In genomic region chr16:69328854-69329316, GRCh38 we compare ENCODE assay signal across 8 cellular contexts. TPM values are rescaled to one million over a fixed set of nuclear protein-coding genes. Genes with fewer than 3 reads are reported as not detected.
A peak's percentile ranks its signal among the peaks of the same experiment; 100 is the strongest.
DNase-seq lines count a peak whose midpoint lies in the region; ATAC-seq and TF ChIP-seq lines count a peak whose summit lies in the region.

No MANE protein-coding gene starts in this region.

- ATAC-seq in GM21390 (IDR thresholded peaks at IDR 0.05; ENCODE audit: unreplicated experiment) = no peak

- TF ChIP-seq CTCF in choroid plexus epithelial cell (conservative IDR thresholded peaks at IDR 0.05; ENCODE audit: low read depth, low read length) = no peak
- no peak for TF ChIP-seq CTCF in osteoblast (IDR thresholded peaks at IDR 0.05; ENCODE audit: extremely low read depth, low read depth, low read length)

- no peaks in the 10 kb centered on the region for H3K27me3 ChIP-seq in NT2/D1 (ENCODE audit: insufficient read depth, insufficient read length)
- no peaks in the 10 kb centered on the region for H3K27me3 ChIP-seq in osteoblast (ENCODE audit: insufficient read depth, low read length)

- H3K27ac ChIP-seq in osteoblast (ENCODE audit: low read depth, low read length) = peak overlapping the region; percentile 23

- peaks cover 70% of the 10 kb centered on the region for H3K79me2 ChIP-seq in osteoblast (ENCODE audit: insufficient read depth, low read length)

- H3K4me1 ChIP-seq in NT2/D1 (ENCODE audit: insufficient read depth, insufficient read length) = peaks cover 6% of the 10 kb centered on the region
- peaks cover 30% of the 10 kb centered on the region for H3K4me1 ChIP-seq in osteoblast (ENCODE audit: insufficient read depth, low read length)

- H3K36me3 ChIP-seq in NT2/D1 (ENCODE audit: insufficient read depth, insufficient read length, low read length) (peaks cover 75% of the 10 kb centered on the region), osteoblast (ENCODE audit: insufficient read depth, low read length) (peaks cover 62% of the 10 kb centered on the region)

- no peaks in the 10 kb centered on the region for H3K9me3 ChIP-seq in NT2/D1 (ENCODE audit: insufficient read depth, low read length)
- no peaks in the 10 kb centered on the region for H3K9me3 ChIP-seq in osteoblast (ENCODE audit: low read depth, low read length)

- H4K20me1 ChIP-seq in osteoblast (ENCODE audit: insufficient read depth, low read length) = peaks cover 28% of the 10 kb centered on the region

- H3K9ac ChIP-seq in NT2/D1 (ENCODE audit: insufficient read length, low read depth) = peak overlapping the region; percentile 93

- H3K4me3 ChIP-seq in NT2/D1 (ENCODE audit: insufficient read length, low read depth) (peak overlapping the region; percentile 87), choroid plexus epithelial cell (ENCODE audit: low read depth, low read length) (peak overlapping the region; percentile 80), osteoblast (ENCODE audit: insufficient read depth, low read length) (peak overlapping the region; percentile 84)

- peak overlapping the region; percentile 87 for H3K4me2 ChIP-seq in osteoblast (ENCODE audit: insufficient read depth, low read length)

- H2AFZ ChIP-seq in osteoblast (ENCODE audit: low read length) = no peak overlapping the region

- DNase-seq in Daoy (ENCODE audit: low read depth) = peak; percentile 54
- DNase-seq in NT2/D1 (ENCODE audit: low read depth, low spot score) = no peak
- DNase-seq in choroid plexus epithelial cell (ENCODE audit: low read depth) = peak; percentile 73
- DNase-seq in osteoblast (ENCODE audit: insufficient read length, low spot score, missing footprints) = peak; percentile 81
- no peak for DNase-seq in CD1c-positive myeloid dendritic cell (ENCODE audit: extremely low spot score)
- DNase-seq in NCI-H1092 (lab: John Stamatoyannopoulos, UW) = no peak
- no peak for DNase-seq in SHP77 treated with DMSO at 0.1 percent for 48 hours (lab: John Stamatoyannopoulos, UW)

RNA-seq across cellular contexts. Expression of gene PDF, which starts 1.5 kb away (rescaled TPM):
- 32.1 and 60.8 TPM in 2 replicates for total RNA-seq in Daoy (2014; rRNA removed; shearing (Covaris generic))
- 11.2 and 13.0 TPM in 2 replicates for total RNA-seq in osteoblast

RNA-seq across cellular contexts. Expression of gene COG8, which starts 10.5 kb away (rescaled TPM):
- 31.8 and 34.1 TPM in 2 replicates for total RNA-seq in Daoy (2014; rRNA removed; shearing (Covaris generic))
- total RNA-seq in osteoblast = 34.0 and 38.6 TPM in 2 replicates

RNA-seq across cellular contexts. Expression of gene NIP7, which starts 10.7 kb away (rescaled TPM):
- total RNA-seq in Daoy (2014; rRNA removed; shearing (Covaris generic)) = 41.9 and 43.7 TPM in 2 replicates
- total RNA-seq in osteoblast = 20.6 and 22.8 TPM in 2 replicates

RNA-seq across cellular contexts. Expression of gene VPS4A, which starts 17.7 kb away (rescaled TPM):
- total RNA-seq in Daoy (2014; rRNA removed; shearing (Covaris generic)) = 14.1 and 16.6 TPM in 2 replicates
- 31.8 and 32.6 TPM in 2 replicates for total RNA-seq in osteoblast

RNA-seq across cellular contexts. Expression of gene TMED6, which starts 22.7 kb away (rescaled TPM):
- not detected in 2 replicates for total RNA-seq in Daoy (2014; rRNA removed; shearing (Covaris generic))
- total RNA-seq in osteoblast = 0.29 and 0.72 TPM in 2 replicates

Comparison
In these comparisons a context has a peak if more than half of its experiments do, and no peak if none do; other contexts are left out.
1. DNase-seq: peak in Daoy (single experiment), choroid plexus epithelial cell (single experiment) and osteoblast (single experiment); none in NT2/D1 (single experiment), CD1c-positive myeloid dendritic cell (single experiment), NCI-H1092 (single experiment) and SHP77 treated with DMSO at 0.1 percent for 48 hours (single experiment).
2. Peak in every context shown above with its lines, with median percentiles within 50 percentile points of each other: H3K4me3 ChIP-seq.